ENCODE assay signal across 8 cellular contexts in the genomic region with DNA sequence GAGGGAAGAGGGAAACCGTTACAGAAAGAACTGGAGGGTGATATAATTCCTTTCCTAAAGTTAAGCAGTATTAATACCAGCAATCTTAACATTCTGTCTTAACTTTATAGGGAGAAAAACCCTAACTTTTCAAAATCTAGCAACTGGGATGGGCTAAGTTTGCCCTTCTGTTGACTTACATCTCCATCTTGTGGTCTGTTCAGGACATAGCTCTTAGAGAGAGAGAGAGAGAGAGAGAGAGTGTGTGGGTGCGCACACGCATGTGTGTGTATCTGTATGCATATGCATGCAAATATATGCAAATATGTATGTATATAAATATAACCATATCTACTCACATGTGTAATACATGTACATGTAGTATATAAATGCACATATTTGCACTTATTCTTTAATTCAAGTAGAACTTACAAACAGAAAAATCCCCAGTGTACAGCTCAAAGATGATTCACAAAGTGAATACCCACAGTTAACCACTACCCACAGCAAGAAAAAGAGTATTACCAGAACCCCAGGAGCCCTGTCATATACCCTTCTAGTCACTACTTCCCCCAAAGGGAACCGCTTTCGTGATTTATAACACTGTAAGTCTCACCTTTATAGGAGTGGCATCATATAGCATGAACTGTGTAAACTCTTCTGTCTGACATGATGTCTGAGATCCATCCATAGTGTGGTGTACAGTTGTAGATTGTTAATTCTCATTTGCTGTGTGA. TPM values are rescaled to one million over a fixed set of nuclear protein-coding genes. Genes with fewer than 3 reads are reported as not detected.
A peak's percentile ranks its signal among the peaks of the same experiment; 100 is the strongest.
DNase-seq lines count a peak whose midpoint lies in the region; ATAC-seq and TF ChIP-seq lines count a peak whose summit lies in the region.

No MANE protein-coding gene starts in this region.

- H3K36me3 ChIP-seq in adrenal gland (replicated peaks in 1 of 2): no peaks in the 10 kb centered on the region
- H3K36me3 ChIP-seq in lower lobe of right lung: no peaks in the 10 kb centered on the region

- H3K9me3 ChIP-seq in adrenal gland (replicated peaks in 1 of 3) (no peaks in the 10 kb centered on the region), lower lobe of right lung (no peaks in the 10 kb centered on the region)

- H3K27me3 ChIP-seq in adrenal gland: no peaks in the 10 kb centered on the region
- no peaks in the 10 kb centered on the region for H3K27me3 ChIP-seq in lower lobe of right lung (ENCODE audit: low read depth)

- H3K4me1 ChIP-seq in adrenal gland (replicated peaks in 1 of 2) (no peaks in the 10 kb centered on the region), lower lobe of right lung (no peaks in the 10 kb centered on the region)

- 66 to 90% (median 77%) methylated on average over 4 to 5 of the region's 5 CpGs for WGBS in adrenal gland, 4 donors

- intact Hi-C loops in adrenal gland (cut with DNase I) (loop anchor here in 1 of 2 donors (10.0 kb wide), 1 partner anchor 534 kb away; no protein-coding TSS in a partner anchor), lower lobe of right lung (cut with DNase I) (no loop called here)

- CTCF ChIA-PET in HEK293T (lab: Yijun Ruan, JAX): no interaction called here

- POLR2A ChIA-PET in HEK293T (lab: Yijun Ruan, JAX): no interaction called here

- peak in 4 of 6 experiments; percentile 36 to 46 (median 40) for TF ChIP-seq CTCF in adrenal gland (IDR thresholded peaks at IDR 0.05)
- TF ChIP-seq CTCF in lower lobe of right lung (IDR thresholded peaks at IDR 0.05): peak; percentile 17

- H3K4me3 ChIP-seq in adrenal gland (no peak overlapping the region), lower lobe of right lung (no peak overlapping the region)

- DNase-seq in COLO829 (ENCODE audit: low spot score) (peak; percentile 28), HEK293T (ENCODE audit: extremely low spot score) (peak; percentile 28), adrenal gland (no peak), lower lobe of right lung (no peak), NCI-H2029 treated with DMSO at 0.1 percent for 48 hours (lab: John Stamatoyannopoulos, UW) (no peak), NCI-H2196 treated with DMSO at 0.1 percent for 48 hours (lab: John Stamatoyannopoulos, UW; ENCODE audit: unreplicated experiment) (no peak)

- H3K27ac ChIP-seq in adrenal gland (no peak overlapping the region), lower lobe of right lung (no peak overlapping the region)

- no peak for TF ChIP-seq POLR2A in adrenal gland (IDR thresholded peaks at IDR 0.05)

- ATAC-seq in lower lobe of right lung (no peak), GM18909 (IDR thresholded peaks at IDR 0.05; ENCODE audit: poor library complexity, unreplicated experiment) (no peak), HG03342 (IDR thresholded peaks at IDR 0.05; ENCODE audit: unreplicated experiment) (no peak)

TF ChIP-seq in HEK293T, 16 proteins besides CTCF, POLR2A, EP300 and RAD21:
- TF ChIP-seq FOXM1 (IDR thresholded peaks at IDR 0.05; ENCODE audit: borderline replicate concordance) (no peak), SUZ12 (IDR thresholded peaks at IDR 0.05) (no peak), FOXA1 (IDR thresholded peaks at IDR 0.05) (no peak)
TF ChIP-seq in HEK293T: peak in this region for 0.

RNA-seq across cellular contexts. Expression of a gene that starts 46.4 kb away (rescaled TPM):
- total RNA-seq in adrenal gland: 10 to 100 TPM; 21.9 to 79.3 (median 72.3) TPM
- polyA plus RNA-seq in adrenal gland: 10 to 100 TPM; 60.1 to 94.1 (median 71.9) TPM
- total RNA-seq in lower lobe of right lung: 57.8 TPM

RNA-seq across cellular contexts. Expression of a gene that starts 47.3 kb away (rescaled TPM):
- total RNA-seq in adrenal gland (under 1 TPM in 6 of 8 donors, not detected in 2; 0.42 to 0.90 (median 0.66) TPM), lower lobe of right lung (11.0 TPM)
- polyA plus RNA-seq in adrenal gland: under 1 TPM; 0.10 to 0.99 (median 0.48) TPM

Comparison
In these comparisons a context has a peak if more than half of its experiments do, and no peak if none do; other contexts are left out.
1. DNase-seq: peak in COLO829 (single experiment) and HEK293T (single experiment); none in adrenal gland (0 of 7), lower lobe of right lung (single experiment), NCI-H2029 treated with DMSO at 0.1 percent for 48 hours (single experiment) and NCI-H2196 treated with DMSO at 0.1 percent for 48 hours (single experiment).